In genomic region chr4:14783011-14783877, GRCh38 we compare ENCODE assay signal across 8 cellular contexts.
DNase-seq lines count a peak whose midpoint lies in the region; ATAC-seq and TF ChIP-seq lines count a peak whose summit lies in the region.

No MANE protein-coding gene starts in this region.

- 56% methylated on average over 5 of the region's 5 CpGs for WGBS in smooth muscle cell (ENCODE audit: low lambda C conversion rate)

- H3K79me2 ChIP-seq in smooth muscle cell (ENCODE audit: low read depth): no peaks in the 10 kb centered on the region

- peak; percentile 86 for DNase-seq in A172 (ENCODE audit: low spot score)
- peak; percentile 1 for DNase-seq in amniotic epithelial cell (ENCODE audit: low read depth)
- no peak for DNase-seq in H7
- DNase-seq in UCSD-AML1 (lab: John Stamatoyannopoulos, UW; ENCODE audit: unreplicated experiment): no peak
- no peak for DNase-seq in SK-N-DZ (ENCODE audit: low spot score)
- no peak for DNase-seq in smooth muscle cell (lab: John Stamatoyannopoulos, UW; ENCODE audit: unreplicated experiment)

- no peaks in the 10 kb centered on the region for H4K20me1 ChIP-seq in smooth muscle cell (ENCODE audit: low read depth)

- H3K27ac ChIP-seq in smooth muscle cell (ENCODE audit: low read depth): no peak overlapping the region

- H3K9ac ChIP-seq in smooth muscle cell (ENCODE audit: low read depth): no peak overlapping the region

- H3K27me3 ChIP-seq in H7 (ENCODE audit: control insufficient read depth, insufficient read depth, low read length) (no peaks in the 10 kb centered on the region), smooth muscle cell (ENCODE audit: low read depth) (no peaks in the 10 kb centered on the region)

- TF ChIP-seq CTCF in smooth muscle cell (IDR thresholded peaks at IDR 0.05; ENCODE audit: borderline replicate concordance, insufficient read depth, poor library complexity, severe bottlenecking): no peak

- no peaks in the 10 kb centered on the region for H3F3A ChIP-seq in smooth muscle cell (ENCODE audit: low read depth)

- H3K4me1 ChIP-seq in smooth muscle cell (ENCODE audit: low read depth): no peaks in the 10 kb centered on the region

- no peak overlapping the region for H2AFZ ChIP-seq in smooth muscle cell (ENCODE audit: low read depth)

- H3K36me3 ChIP-seq in H7 (replicated peaks; ENCODE audit: control insufficient read depth, insufficient read depth, low read length) (no peaks in the 10 kb centered on the region), smooth muscle cell (ENCODE audit: low read depth) (no peaks in the 10 kb centered on the region)

- ATAC-seq in GM19395 (IDR thresholded peaks at IDR 0.05; ENCODE audit: unreplicated experiment): peak; percentile 96
- peak; percentile 96 for ATAC-seq in HG03280 (IDR thresholded peaks at IDR 0.05; ENCODE audit: unreplicated experiment)

- no peak overlapping the region for H3K4me3 ChIP-seq in H7 (ENCODE audit: insufficient read depth, low read depth, low read length)
- H3K4me3 ChIP-seq in smooth muscle cell: no peak overlapping the region

- H3K4me2 ChIP-seq in smooth muscle cell: no peak overlapping the region

- H3K9me3 ChIP-seq in smooth muscle cell (replicated peaks; ENCODE audit: low read depth): no peaks in the 10 kb centered on the region

Comparison
In these comparisons a context has a peak if more than half of its experiments do, and no peak if none do; other contexts are left out.
1. DNase-seq: peak in A172 (single experiment) and amniotic epithelial cell (single experiment); none in H7 (single experiment), UCSD-AML1 (single experiment), SK-N-DZ (single experiment) and smooth muscle cell (single experiment).